ENCODE assay signal across 28 cellular contexts in the genomic region with DNA sequence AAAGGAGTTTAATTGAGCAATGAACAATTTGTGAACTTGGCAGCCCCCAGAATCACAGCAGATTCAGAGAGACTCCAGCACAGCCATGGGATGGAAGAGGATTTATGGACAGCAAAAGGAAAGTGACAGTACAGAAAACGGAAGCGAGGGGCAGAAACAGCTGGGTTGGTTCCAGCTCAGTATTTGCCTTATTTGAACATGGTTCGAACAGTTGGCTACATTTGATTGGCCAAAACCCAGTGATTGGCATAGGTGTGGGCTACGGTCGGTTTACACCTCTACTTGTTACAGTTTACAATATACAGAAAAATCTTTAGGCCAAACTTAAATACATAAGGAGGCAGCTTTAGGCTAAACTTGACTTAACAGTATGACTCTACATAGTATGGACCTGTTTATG.
"Had no signal": no experiment of that assay in that cellular context is flagged by ENCODE, and none has a peak within 500 bp of the region (broad histone marks: within the 10 kb centered on the region; RNA-seq: fewer than 3 reads in every experiment).

No MANE protein-coding gene starts in this region.

- H3K4me1 Mint-ChIP-seq: activated CD4-positive, alpha-beta T cell treated with anti-CD3 and anti-CD28 coated beads for 36 hours; activated CD4-positive, alpha-beta T cell treated with anti-CD3 and anti-CD28 coated beads, Interleukin-2, amount 10 ng/mL, durations not matched to agents 24 days and 14 days; activated CD8-positive, alpha-beta memory T cell treated with anti-CD3 and anti-CD28 coated beads, Interleukin-2, amount 10 ng/mL, durations not matched to agents 7 days and 5 days; activated naive CD4-positive, alpha-beta T cell treated with anti-CD3 and anti-CD28 coated beads, Interleukin-2, amount 10 ng/mL, durations not matched to agents 7 days and 5 days; activated naive CD8-positive, alpha-beta T cell treated with anti-CD3 and anti-CD28 coated beads, Interleukin-2, amount 10 ng/mL, durations not matched to agents 7 days and 5 days; central memory CD8-positive, alpha-beta T cell; endodermal cell had no signal

- H3K4me3 Mint-ChIP-seq: activated CD4-positive, alpha-beta memory T cell treated with anti-CD3 and anti-CD28 coated beads for 36 hours; activated CD4-positive, alpha-beta T cell treated with anti-CD3 and anti-CD28 coated beads for 36 hours; activated CD4-positive, alpha-beta T cell treated with anti-CD3 and anti-CD28 coated beads, Interleukin-2, amount 10 ng/mL, durations not matched to agents 24 days and 14 days; activated CD8-positive, alpha-beta memory T cell treated with anti-CD3 and anti-CD28 coated beads, Interleukin-2, amount 10 ng/mL, durations not matched to agents 7 days and 5 days; activated CD8-positive, alpha-beta T cell treated with anti-CD3 and anti-CD28 coated beads, Interleukin-2, amount 10 ng/mL, durations not matched to agents 7 days and 5 days; activated naive CD4-positive, alpha-beta T cell treated with anti-CD3 and anti-CD28 coated beads, Interleukin-2, amount 10 ng/mL, durations not matched to agents 7 days and 5 days; activated naive CD8-positive, alpha-beta T cell treated with anti-CD3 and anti-CD28 coated beads, Interleukin-2, amount 10 ng/mL, durations not matched to agents 7 days and 5 days; activated T-helper 1 cell treated with anti-CD3 and anti-CD28 coated beads, Interleukin-12 subunit alpha, Interleukin-12 subunit beta, Interleukin-2, Interleukin-4 antibody, amounts not matched to agents 30 ng/mL and 10 ng/mL and 1 ng/mL, durations not matched to agents 14 hours and 24 hours and 36 hours; central memory CD8-positive, alpha-beta T cell; dendritic cell treated with granulocyte-macrophage colony-stimulating factor and Interleukin-4, amounts not matched to agents 40 ng/mL and 50 ng/mL, for 4 days; endodermal cell had no signal

- H3K27me3 ChIP-seq: ascending aorta, brain microvascular endothelial cell, dorsolateral prefrontal cortex, heart left ventricle had no signal

- DNase-seq: activated CD4-positive, alpha-beta memory T cell treated with anti-CD3 and anti-CD28 coated beads for 36 hours; activated CD4-positive, alpha-beta T cell treated with anti-CD3 and anti-CD28 coated beads for 36 hours; activated CD4-positive, alpha-beta T cell treated with anti-CD3 and anti-CD28 coated beads, Interleukin-2, amount 10 ng/mL, durations not matched to agents 24 days and 14 days; activated CD4-positive, CD25-positive, alpha-beta regulatory T cell; activated CD4-positive, CD25-positive, alpha-beta regulatory T cell treated with anti-CD3 and anti-CD28 coated beads, Interleukin-2, amount 50 U/mL, for 72 hours; activated CD8-positive, alpha-beta memory T cell treated with anti-CD3 and anti-CD28 coated beads, Interleukin-2, amount 10 ng/mL, durations not matched to agents 7 days and 5 days; activated CD8-positive, alpha-beta memory T cell treated with anti-CD3 and anti-CD28 coated beads, Interleukin-2, amount 50 U/mL, for 4 hours; activated CD8-positive, alpha-beta T cell treated with anti-CD3 and anti-CD28 coated beads, Interleukin-2, amount 10 ng/mL, durations not matched to agents 7 days and 5 days; activated gamma-delta T cell; activated naive CD4-positive, alpha-beta T cell; activated naive CD4-positive, alpha-beta T cell treated with anti-CD3 and anti-CD28 coated beads, Interleukin-2, amount 10 ng/mL, durations not matched to agents 7 days and 5 days; activated naive CD8-positive, alpha-beta T cell treated with anti-CD3 and anti-CD28 coated beads, Interleukin-2, amount 10 ng/mL, durations not matched to agents 7 days and 5 days; activated T-cell treated with anti-CD3 and anti-CD28 coated beads, Interleukin-2, amount 50 U/mL, for 1 hour; brain microvascular endothelial cell; dorsolateral prefrontal cortex; effector memory CD4-positive, alpha-beta T cell; endodermal cell; foreskin fibroblast; heart left ventricle; T-helper 2 cell had no signal

- H3K9me3 ChIP-seq: ascending aorta, heart left ventricle had no signal

- H3K36me3 ChIP-seq: ascending aorta, brain microvascular endothelial cell, heart left ventricle had no signal

- ATAC-seq: activated CD4-positive, alpha-beta T cell treated with anti-CD3 and anti-CD28 coated beads for 36 hours; activated CD8-positive, alpha-beta memory T cell treated with anti-CD3 and anti-CD28 coated beads, Interleukin-2, amount 10 ng/mL, durations not matched to agents 7 days and 5 days; activated CD8-positive, alpha-beta T cell treated with anti-CD3 and anti-CD28 coated beads, Interleukin-2, amount 10 ng/mL, durations not matched to agents 7 days and 5 days; esophagus mucosa had no signal

- H3K36me3 Mint-ChIP-seq: activated CD4-positive, alpha-beta memory T cell treated with anti-CD3 and anti-CD28 coated beads for 36 hours; activated CD8-positive, alpha-beta memory T cell treated with anti-CD3 and anti-CD28 coated beads, Interleukin-2, amount 10 ng/mL, durations not matched to agents 7 days and 5 days; activated naive CD4-positive, alpha-beta T cell treated with anti-CD3 and anti-CD28 coated beads, Interleukin-2, amount 10 ng/mL, durations not matched to agents 7 days and 5 days; activated naive CD4-positive, alpha-beta T cell treated with anti-CD3 and anti-CD28 coated beads, Interleukin-2, amount 50 U/mL, for 72 hours; activated naive CD8-positive, alpha-beta T cell treated with anti-CD3 and anti-CD28 coated beads, Interleukin-2, amount 10 ng/mL, durations not matched to agents 7 days and 5 days had no signal

- H3K27ac Mint-ChIP-seq: activated CD4-positive, alpha-beta memory T cell treated with anti-CD3 and anti-CD28 coated beads for 36 hours; activated CD4-positive, alpha-beta T cell treated with anti-CD3 and anti-CD28 coated beads for 36 hours; activated CD4-positive, alpha-beta T cell treated with anti-CD3 and anti-CD28 coated beads, Interleukin-2, amount 10 ng/mL, durations not matched to agents 24 days and 14 days; activated CD8-positive, alpha-beta memory T cell treated with anti-CD3 and anti-CD28 coated beads, Interleukin-2, amount 10 ng/mL, durations not matched to agents 7 days and 5 days; activated CD8-positive, alpha-beta T cell treated with anti-CD3 and anti-CD28 coated beads, Interleukin-2, amount 10 ng/mL, durations not matched to agents 7 days and 5 days; activated naive CD4-positive, alpha-beta T cell treated with anti-CD3 and anti-CD28 coated beads, Interleukin-2, amount 10 ng/mL, durations not matched to agents 7 days and 5 days; activated naive CD4-positive, alpha-beta T cell treated with anti-CD3 and anti-CD28 coated beads, Interleukin-2, amount 50 U/mL, for 72 hours; activated naive CD8-positive, alpha-beta T cell treated with anti-CD3 and anti-CD28 coated beads, Interleukin-2, amount 10 ng/mL, durations not matched to agents 7 days and 5 days; activated T-helper 1 cell treated with anti-CD3 and anti-CD28 coated beads, Interleukin-12 subunit alpha, Interleukin-12 subunit beta, Interleukin-2, Interleukin-4 antibody, amounts not matched to agents 30 ng/mL and 10 ng/mL and 1 ng/mL, durations not matched to agents 14 hours and 24 hours and 36 hours; activated T-helper 2 cell treated with anti-CD3 and anti-CD28 coated beads, Interferon-gamma antibody, Interleukin-2, Interleukin-4, amounts not matched to agents 10 μg/mL and 5 μg/mL and 100 μg/mL, durations not matched to agents 14 hours and 24 hours and 36 hours; dendritic cell treated with granulocyte-macrophage colony-stimulating factor and Interleukin-4, amounts not matched to agents 40 ng/mL and 50 ng/mL, for 4 days; endodermal cell had no signal

- H3K27ac ChIP-seq: ascending aorta, brain microvascular endothelial cell, coronary artery, dorsolateral prefrontal cortex, heart left ventricle had no signal

- H3K9me3 Mint-ChIP-seq: activated CD4-positive, alpha-beta T cell treated with anti-CD3 and anti-CD28 coated beads, Interleukin-2, amount 10 ng/mL, durations not matched to agents 24 days and 14 days; activated naive CD4-positive, alpha-beta T cell treated with anti-CD3 and anti-CD28 coated beads, Interleukin-2, amount 10 ng/mL, durations not matched to agents 7 days and 5 days; activated naive CD4-positive, alpha-beta T cell treated with anti-CD3 and anti-CD28 coated beads, Interleukin-2, amount 50 U/mL, for 72 hours; activated naive CD8-positive, alpha-beta T cell treated with anti-CD3 and anti-CD28 coated beads, Interleukin-2, amount 10 ng/mL, durations not matched to agents 7 days and 5 days; activated T-helper 1 cell treated with anti-CD3 and anti-CD28 coated beads, Interleukin-12 subunit alpha, Interleukin-12 subunit beta, Interleukin-2, Interleukin-4 antibody, amounts not matched to agents 30 ng/mL and 10 ng/mL and 1 ng/mL, durations not matched to agents 14 hours and 24 hours and 36 hours; activated T-helper 2 cell treated with anti-CD3 and anti-CD28 coated beads, Interferon-gamma antibody, Interleukin-2, Interleukin-4, amounts not matched to agents 10 μg/mL and 5 μg/mL and 100 μg/mL, durations not matched to agents 14 hours and 24 hours and 36 hours; central memory CD8-positive, alpha-beta T cell; dendritic cell treated with granulocyte-macrophage colony-stimulating factor and Interleukin-4, amounts not matched to agents 40 ng/mL and 50 ng/mL, for 4 days; endodermal cell had no signal

- H3K4me3 ChIP-seq: ascending aorta, coronary artery, dorsolateral prefrontal cortex, heart left ventricle had no signal

- H3K4me1 ChIP-seq: ascending aorta, heart left ventricle had no signal
